In genomic region chr5:37857696-37858095, GRCh38 we compare ENCODE assay signal across 24 cellular contexts. TPM values are rescaled to one million over a fixed set of nuclear protein-coding genes. Genes with fewer than 3 reads are reported as not detected.
DNase-seq lines count a peak whose midpoint lies in the region; FAIRE-seq and TF ChIP-seq lines count a peak whose summit lies in the region.
"Had no signal": no experiment of that assay in that cellular context is flagged by ENCODE, and none has a peak within 500 bp of the region (broad histone marks: within the 10 kb centered on the region; RNA-seq: fewer than 3 reads in every experiment).

No MANE protein-coding gene starts in this region.

- POLR2A ChIA-PET in HEK293 (lab: Yijun Ruan, JAX), result no interaction called here

- no peaks in the 10 kb centered on the region for H3K27me3 Mint-ChIP-seq in endodermal cell (ENCODE audit: insufficient read depth)
- peaks cover 7% of the 10 kb centered on the region for H3K27me3 Mint-ChIP-seq in nephron progenitor cell (ENCODE audit: low read depth, poor library complexity)

- TF ChIP-seq EP300 in tibial nerve (IDR thresholded peaks at IDR 0.05), result no peak

- TF ChIP-seq POLR2A in H54 (IDR thresholded peaks at IDR 0.05; ENCODE audit: low read depth, low read length) (no peak), tibial nerve (IDR thresholded peaks at IDR 0.05) (no peak)

- no peak for DNase-seq in H54 (ENCODE audit: insufficient read length, low spot score)
- no peak for DNase-seq in endodermal cell
- DNase-seq in nephron progenitor cell, result no peak
- no peak for DNase-seq in middle frontal gyrus (ENCODE audit: extremely low spot score, low spot score)
- DNase-seq in tibial nerve (ENCODE audit: low spot score in 2 of 2), result no peak
- DNase-seq in stimulated activated CD4-positive, alpha-beta T cell treated with anti-CD3 and anti-CD28 coated beads, Interleukin-4, amount 100 ng/mL, for 4 hours, result no peak
- DNase-seq: 8988T; ACHN; BE2C; C1 segment of cervical spinal cord; Caco-2; Calu3; CD4-positive, CD25-positive, alpha-beta regulatory T cell; CD8-positive, alpha-beta T cell; DMS79 treated with DMSO at 0.1 percent for 48 hours; GF-D8 had no signal

- no peak overlapping the region for H3K4me3 Mint-ChIP-seq in endodermal cell
- no peak overlapping the region for H3K4me3 Mint-ChIP-seq in nephron progenitor cell
- H3K4me3 Mint-ChIP-seq: CD14-positive monocyte; CD4-positive, CD25-positive, alpha-beta regulatory T cell; CD8-positive, alpha-beta T cell had no signal

- TF ChIP-seq CTCF in HEK293 (tag by site-specific recombination; IDR thresholded peaks at IDR 0.05) (no peak), endodermal cell (conservative IDR thresholded peaks at IDR 0.05) (no peak), nephron progenitor cell (IDR thresholded peaks at IDR 0.05) (no peak), tibial nerve (IDR thresholded peaks at IDR 0.05) (no peak)

- peak; percentile 20 for FAIRE-seq in H54 (lab: Jason Lieb, UNC)
- FAIRE-seq: A204.1, D721Med, G401.6, GM12891, GM19239 had no signal

- CTCF ChIA-PET in HEK293 (lab: Yijun Ruan, JAX), result interaction anchor here (0.8 to 1.1 kb wide), 3 partner anchors 13 to 300 kb away, joined by 3 to 5 read pairs (median 3); no protein-coding TSS in a partner anchor

- H3K27ac Mint-ChIP-seq in endodermal cell (no peak overlapping the region), nephron progenitor cell (peak overlapping the region; percentile 2)
- H3K27ac Mint-ChIP-seq: CD14-positive monocyte; CD4-positive, CD25-positive, alpha-beta regulatory T cell; CD8-positive, alpha-beta T cell had no signal

- no peaks in the 10 kb centered on the region for H3K4me1 Mint-ChIP-seq in endodermal cell
- H3K4me1 Mint-ChIP-seq in nephron progenitor cell, result peaks cover 19% of the 10 kb centered on the region
- H3K4me1 Mint-ChIP-seq: CD14-positive monocyte; CD4-positive, CD25-positive, alpha-beta regulatory T cell had no signal

- H3K36me3 ChIP-seq in HEK293 (ENCODE audit: control insufficient read depth in 2 of 2, insufficient read depth in 1 of 2, low read length in 2 of 2) (no peaks in the 10 kb centered on the region), endodermal cell (ENCODE audit: control insufficient read depth, insufficient read depth, low read length) (no peaks in the 10 kb centered on the region), tibial nerve (no peaks in the 10 kb centered on the region)
- H3K36me3 ChIP-seq: BE2C, BLaER1 had no signal

- H3K9me3 Mint-ChIP-seq in endodermal cell (peaks cover 7% of the 10 kb centered on the region), nephron progenitor cell (peaks cover 22% of the 10 kb centered on the region)

- H3K4me1 ChIP-seq in HEK293 (ENCODE audit: control insufficient read depth, insufficient read depth, low read length) (peaks cover 2% of the 10 kb centered on the region; the same call in 1 of the 2 replicates), endodermal cell (ENCODE audit: control insufficient read depth, insufficient read depth, low read length) (no peaks in the 10 kb centered on the region), tibial nerve (no peaks in the 10 kb centered on the region)
- H3K4me1 ChIP-seq: BE2C, Caco-2 had no signal

- no peaks in the 10 kb centered on the region for H3K36me3 Mint-ChIP-seq in endodermal cell (ENCODE audit: low read depth)
- peaks cover 29% of the 10 kb centered on the region for H3K36me3 Mint-ChIP-seq in nephron progenitor cell (ENCODE audit: low read depth)
- H3K36me3 Mint-ChIP-seq: CD14-positive monocyte; CD4-positive, CD25-positive, alpha-beta regulatory T cell; CD8-positive, alpha-beta T cell had no signal

- H3K27ac ChIP-seq in HEK293 (ENCODE audit: extremely low read depth, low read depth, low read length), result no peak overlapping the region
- H3K27ac ChIP-seq in endodermal cell (ENCODE audit: low read depth, low read length), result no peak overlapping the region
- H3K27ac ChIP-seq in tibial nerve, result no peak overlapping the region
- H3K27ac ChIP-seq: BLaER1 had no signal

- 96 to 100% methylated on average over 1 of the region's 1 CpG for WGBS in endodermal cell (ENCODE audit: insufficient coverage in 1 of 2, insufficient read length in 1 of 2), 2 experiments
- 42 to 48% methylated on average over 1 of the region's 1 CpG for WGBS in tibial nerve, 2 donors

- H3K27me3 ChIP-seq in endodermal cell (ENCODE audit: control insufficient read depth, insufficient read depth, low read length, poor library complexity, severe bottlenecking), result no peaks in the 10 kb centered on the region
- H3K27me3 ChIP-seq in tibial nerve, result no peaks in the 10 kb centered on the region
- H3K27me3 ChIP-seq: BE2C, BLaER1 had no signal

- H3K9me3 ChIP-seq in HEK293 (ENCODE audit: control insufficient read depth, insufficient read depth, low read depth, low read length), result no peaks in the 10 kb centered on the region
- H3K9me3 ChIP-seq in endodermal cell (ENCODE audit: control insufficient read depth, low read length), result peaks cover 12% of the 10 kb centered on the region
- H3K9me3 ChIP-seq in tibial nerve, result peaks cover 0 to 5% (median 0%) of the 10 kb centered on the region in 4 donors
- H3K9me3 ChIP-seq: BE2C, Caco-2 had no signal

- H3K9ac ChIP-seq in endodermal cell (ENCODE audit: extremely low read depth, low read length, poor library complexity, severe bottlenecking), result peak overlapping the region; percentile 11
- H3K9ac ChIP-seq: BLaER1 had no signal

- H3K4me3 ChIP-seq in HEK293 (ENCODE audit: low read depth, low read length) (no peak overlapping the region), endodermal cell (ENCODE audit: low read length) (no peak overlapping the region), tibial nerve (no peak overlapping the region)
- H3K4me3 ChIP-seq: BLaER1 had no signal

TF ChIP-seq in HEK293, 187 proteins besides CTCF, POLR2A, EP300 and RAD21:
- TF ChIP-seq ZNF596 (tag by site-specific recombination; IDR thresholded peaks at IDR 0.05) (peak; percentile 94), GLIS1 (tag by site-specific recombination; IDR thresholded peaks at IDR 0.05) (no peak), ZNF10 (tag by site-specific recombination; IDR thresholded peaks at IDR 0.05) (no peak), ZNF416 (tag by site-specific recombination; IDR thresholded peaks at IDR 0.05) (no peak), EGR2 (tag by site-specific recombination; IDR thresholded peaks at IDR 0.05; ENCODE audit: low read depth) (peak; percentile 29; the same call in 1 of the 2 replicates), ZFP3 (tag by site-specific recombination; IDR thresholded peaks at IDR 0.05; ENCODE audit: low read depth) (no peak), ZNF48 (tag by site-specific recombination; IDR thresholded peaks at IDR 0.05) (no peak), ZNF274 (IDR thresholded peaks at IDR 0.05; ENCODE audit: low read length) (no peak), ZNF274 (tag by site-specific recombination; IDR thresholded peaks at IDR 0.05; ENCODE audit: borderline replicate concordance) (no peak), ZFHX2 (tag by site-specific recombination; conservative IDR thresholded peaks at IDR 0.05) (peak; percentile 49; the same call in 1 of the 2 replicates), KLF7 (tag by site-specific recombination; IDR thresholded peaks at IDR 0.05; ENCODE audit: borderline replicate concordance) (no peak), ZNF394 (tag by site-specific recombination; IDR thresholded peaks at IDR 0.05; ENCODE audit: borderline replicate concordance) (no peak), ZNF561 (tag by site-specific recombination; IDR thresholded peaks at IDR 0.05; ENCODE audit: borderline replicate concordance) (no peak), ZNF654 (tag by site-specific recombination; IDR thresholded peaks at IDR 0.05; ENCODE audit: low read depth) (no peak), ZNF157 (tag by site-specific recombination; IDR thresholded peaks at IDR 0.05) (no peak), ZNF747 (tag by site-specific recombination; IDR thresholded peaks at IDR 0.05) (no peak), ZNF140 (tag by site-specific recombination; IDR thresholded peaks at IDR 0.05) (no peak), ZNF558 (tag by site-specific recombination; IDR thresholded peaks at IDR 0.05) (no peak), ZBTB7A (tag by site-specific recombination; IDR thresholded peaks at IDR 0.05; ENCODE audit: low read depth) (no peak)

RNA-seq across cellular contexts. Expression of gene GDNF, which starts 17.9 kb away (rescaled TPM):
- total RNA-seq in endodermal cell (1 to 10 TPM in 1 of 2 donors, under 1 TPM in 1; 0.58 to 2.4 TPM), tibial nerve (not detected)
- 1.1 TPM for polyA plus RNA-seq in endodermal cell (2013, experiment 1 of 2)
- polyA plus RNA-seq in endodermal cell (2013, experiment 2 of 2), result 0.58 TPM
- total RNA-seq: Caco-2; Calu3; CD4-positive, CD25-positive, alpha-beta regulatory T cell; CD8-positive, alpha-beta T cell had no signal
- polyA plus RNA-seq: CD14-positive monocyte; CD4-positive, CD25-positive, alpha-beta regulatory T cell had no signal
